Comparison of ENCODE assay signal across 9 cellular contexts in genomic region chr17:77846531-77847085, GRCh38.
DNase-seq lines count a peak whose midpoint lies in the region; ATAC-seq and TF ChIP-seq lines count a peak whose summit lies in the region.
"Had no signal": no experiment of that assay in that cellular context is flagged by ENCODE, and none has a peak within 500 bp of the region (broad histone marks: within the 10 kb centered on the region; RNA-seq: fewer than 3 reads in every experiment).

No MANE protein-coding gene starts in this region.

- intact Hi-C loops in mucosa of descending colon (cut with DNase I, micrococcal nuclease) = no loop called here

- TF ChIP-seq POLR2A in GM18505 (IDR thresholded peaks at IDR 0.05; ENCODE audit: borderline replicate concordance, extremely low read depth, insufficient read depth, insufficient read length) = no peak

- in situ Hi-C loops in brain microvascular endothelial cell (cut with HindIII; ENCODE audit: low pct_ligation_motif_present, low sequenced_read_pairs) = no loop called here

- H3K4me1 ChIP-seq in mucosa of descending colon (ENCODE audit: low read depth) = peaks cover 9% of the 10 kb centered on the region

- ATAC-seq in mucosa of descending colon (peak; percentile 14), GM18505 (IDR thresholded peaks at IDR 0.05; ENCODE audit: unreplicated experiment) (no peak), HG03280 (IDR thresholded peaks at IDR 0.05; ENCODE audit: unreplicated experiment) (no peak)

- H3K9me3 ChIP-seq in mucosa of descending colon = no peaks in the 10 kb centered on the region

- peak; percentile 44 for DNase-seq in GDM1 (lab: John Stamatoyannopoulos, UW)
- DNase-seq in NAMALWA (ENCODE audit: low spot score) = peak; percentile 66
- peak; percentile 29 for DNase-seq in activated effector memory CD4-positive, alpha-beta T cell treated with Interleukin-2 at 50 U/mL for 16 hours
- peak in 1 of 3 donors; percentile 26 for DNase-seq in mucosa of descending colon
- DNase-seq in LoVo (ENCODE audit: low spot score) = no peak
- no peak for DNase-seq in brain microvascular endothelial cell
- DNase-seq: NCI-H1930 had no signal

- no peak overlapping the region for H3K4me3 ChIP-seq in mucosa of descending colon
- H3K4me3 ChIP-seq in brain microvascular endothelial cell (ENCODE audit: low read depth, low read length) = no peak overlapping the region

- H3K27me3 ChIP-seq in brain microvascular endothelial cell (replicated peaks) = no peaks in the 10 kb centered on the region

- no peak overlapping the region for H3K27ac ChIP-seq in brain microvascular endothelial cell

- no peaks in the 10 kb centered on the region for H3K36me3 ChIP-seq in mucosa of descending colon (ENCODE audit: low read depth)
- no peaks in the 10 kb centered on the region for H3K36me3 ChIP-seq in brain microvascular endothelial cell (replicated peaks)

- no peak for TF ChIP-seq CTCF in mucosa of descending colon (IDR thresholded peaks at IDR 0.05)
- TF ChIP-seq CTCF in brain microvascular endothelial cell (IDR thresholded peaks at IDR 0.05; ENCODE audit: low read depth, low read length, missing control alignments) = no peak

Comparison
In these comparisons a context has a peak if more than half of its experiments do, and no peak if none do; other contexts are left out.
1. DNase-seq: peak in GDM1 (single experiment), NAMALWA (single experiment) and activated effector memory CD4-positive, alpha-beta T cell treated with Interleukin-2 at 50 U/mL for 16 hours (single experiment); none in LoVo (single experiment) and brain microvascular endothelial cell (single experiment).